ENCODE assay signal across 20 cellular contexts in genomic region chr5:125125031-125125823, GRCh38.
DNase-seq lines count a peak whose midpoint lies in the region; FAIRE-seq and TF ChIP-seq lines count a peak whose summit lies in the region.
"Had no signal": no experiment of that assay in that cellular context is flagged by ENCODE, and none has a peak within 500 bp of the region (broad histone marks: within the 10 kb centered on the region; RNA-seq: fewer than 3 reads in every experiment).

No MANE protein-coding gene starts in this region.

- H3K27me3 Mint-ChIP-seq in osteocyte (ENCODE audit: unreplicated experiment), result no peaks in the 10 kb centered on the region
- H3K27me3 Mint-ChIP-seq: activated CD4-positive, alpha-beta memory T cell treated with anti-CD3 and anti-CD28 coated beads for 36 hours; activated T-cell treated with anti-CD3 and anti-CD28 coated beads, Interleukin-2, amount 50 U/mL, for 24 hours; CD8-positive, alpha-beta memory T cell; T-helper 17 cell had no signal

- no peak for TF ChIP-seq POLR2A in endothelial cell of umbilical vein (IDR thresholded peaks at IDR 0.05; ENCODE audit: low read depth, low read length)

- CTCF ChIA-PET in endothelial cell of umbilical vein (lab: Charles Lee), result interaction anchor here (0.6 to 1.0 kb wide), 2 partner anchors 710 to 1454 kb away, joined by 3 read pairs; no protein-coding TSS in a partner anchor

- peak overlapping the region; percentile 4 for H3K27ac Mint-ChIP-seq in osteocyte (ENCODE audit: unreplicated experiment)
- H3K27ac Mint-ChIP-seq: activated CD4-positive, alpha-beta memory T cell treated with anti-CD3 and anti-CD28 coated beads for 36 hours; activated T-cell treated with anti-CD3 and anti-CD28 coated beads, Interleukin-2, amount 50 U/mL, for 24 hours; T-helper 17 cell had no signal

- H3K27ac ChIP-seq in OCI-LY1 (ENCODE audit: low read depth, low read length, poor library complexity, severe bottlenecking), result no peak overlapping the region
- no peak overlapping the region for H3K27ac ChIP-seq in endothelial cell of umbilical vein (ENCODE audit: insufficient read depth, low read depth, low read length)
- H3K27ac ChIP-seq: neutrophil, SJCRH30 had no signal

- H3K9me3 Mint-ChIP-seq in osteocyte (ENCODE audit: unreplicated experiment), result peaks cover 9% of the 10 kb centered on the region

- H2AFZ ChIP-seq in OCI-LY1 (ENCODE audit: low read length) (peak overlapping the region; percentile 96; the same call in 1 of the 2 replicates), endothelial cell of umbilical vein (ENCODE audit: low read depth, low read length) (peak overlapping the region; percentile 42)

- no peaks in the 10 kb centered on the region for H3K9me1 ChIP-seq in endothelial cell of umbilical vein (replicated peaks; ENCODE audit: control insufficient read depth, extremely low read depth, insufficient read depth, low read length)

- no peaks in the 10 kb centered on the region for H3K9me3 ChIP-seq in OCI-LY1 (ENCODE audit: low read length)
- no peaks in the 10 kb centered on the region for H3K9me3 ChIP-seq in endothelial cell of umbilical vein (replicated peaks; ENCODE audit: control insufficient read depth, insufficient read depth, low read length)
- H3K9me3 ChIP-seq: neutrophil, SJCRH30 had no signal

- H4K20me1 ChIP-seq in OCI-LY1 (ENCODE audit: insufficient read depth, low read length) (no peaks in the 10 kb centered on the region), endothelial cell of umbilical vein (replicated peaks; ENCODE audit: control insufficient read depth, extremely low read depth, insufficient read depth, low read length) (no peaks in the 10 kb centered on the region)

- H3K79me2 ChIP-seq in OCI-LY1 (ENCODE audit: insufficient read depth, low read length), result no peaks in the 10 kb centered on the region
- no peaks in the 10 kb centered on the region for H3K79me2 ChIP-seq in endothelial cell of umbilical vein (ENCODE audit: control insufficient read depth, insufficient read depth, low read length)

- H3K9ac ChIP-seq in OCI-LY1 (ENCODE audit: low read length) (no peak overlapping the region), endothelial cell of umbilical vein (replicated peaks; ENCODE audit: extremely low read depth, insufficient read depth, low read length) (no peak overlapping the region)

- H3K36me3 ChIP-seq in OCI-LY1 (ENCODE audit: insufficient read depth, low read length), result no peaks in the 10 kb centered on the region
- H3K36me3 ChIP-seq in endothelial cell of umbilical vein (ENCODE audit: control insufficient read depth in 2 of 2, extremely low read depth in 1 of 2, insufficient read depth in 2 of 2, low read length in 2 of 2), result no peaks in the 10 kb centered on the region
- H3K36me3 ChIP-seq: neutrophil, SJCRH30 had no signal

- no peaks in the 10 kb centered on the region for H3K9me2 ChIP-seq in OCI-LY1 (ENCODE audit: low read depth, low read length)

- dilution Hi-C loops in endothelial cell of umbilical vein (cut with MboI; ENCODE audit: extremely low pct_ligation_motif_present, low sequenced_read_pairs), result no loop called here

- intact Hi-C loops in endothelial cell of umbilical vein (cut with micrococcal nuclease) (no loop called here), posterior cingulate gyrus (cut with DNase I) (no loop called here)

- peaks cover 12% of the 10 kb centered on the region for H3K4me1 ChIP-seq in OCI-LY1 (ENCODE audit: insufficient read depth, low read length, severe bottlenecking)
- H3K4me1 ChIP-seq in endothelial cell of umbilical vein (ENCODE audit: control insufficient read depth, extremely low read depth, insufficient read depth, low read length), result peaks cover 3% of the 10 kb centered on the region
- H3K4me1 ChIP-seq: SJCRH30 had no signal

- H3K27me3 ChIP-seq in OCI-LY1 (ENCODE audit: insufficient read depth, low read length), result no peaks in the 10 kb centered on the region
- H3K27me3 ChIP-seq in endothelial cell of umbilical vein (ENCODE audit: control insufficient read depth in 2 of 2, insufficient read depth in 2 of 2, low read length in 2 of 2), result no peaks in the 10 kb centered on the region
- H3K27me3 ChIP-seq: neutrophil, SJCRH30 had no signal

- FAIRE-seq in endothelial cell of umbilical vein (lab: Jason Lieb, UNC), result no peak

- POLR2A ChIA-PET in endothelial cell of umbilical vein (lab: Charles Lee), result no interaction called here

- no TSS peak for BruUV-seq in endothelial cell of umbilical vein (replicated peaks; lab: Mats Ljungman, UMichigan)

- no peak overlapping the region for H3K4me3 ChIP-seq in OCI-LY1 (ENCODE audit: low read depth, low read length, poor library complexity, severe bottlenecking)
- H3K4me3 ChIP-seq in endothelial cell of umbilical vein (replicated peaks in 1 of 3; ENCODE audit: insufficient read depth in 1 of 3, low read depth in 1 of 3, low read length in 3 of 3), result no peak overlapping the region
- H3K4me3 ChIP-seq: SJCRH30 had no signal

- no peak for TF ChIP-seq CTCF in OCI-LY1 (IDR thresholded peaks at IDR 0.05; ENCODE audit: low read length)
- no peak for TF ChIP-seq CTCF in endothelial cell of umbilical vein (IDR thresholded peaks at IDR 0.05; ENCODE audit: extremely low read depth in 1 of 2, insufficient read depth in 1 of 2, low read depth in 1 of 2, low read length in 2 of 2)
- TF ChIP-seq CTCF in osteocyte (IDR thresholded peaks at IDR 0.05), result no peak
- no peak for TF ChIP-seq CTCF in GM10266 (IDR thresholded peaks at IDR 0.05; ENCODE audit: control insufficient read depth, insufficient read depth, low read depth, missing control alignments)

- H3K4me2 ChIP-seq in OCI-LY1 (ENCODE audit: low read length), result no peak overlapping the region
- H3K4me2 ChIP-seq in endothelial cell of umbilical vein (ENCODE audit: insufficient read depth, low read length), result no peak overlapping the region

- no peaks in the 10 kb centered on the region for H3F3A ChIP-seq in OCI-LY1 (ENCODE audit: insufficient read depth, low read length)

- H3K4me1 Mint-ChIP-seq in osteocyte (ENCODE audit: unreplicated experiment), result peaks cover 13% of the 10 kb centered on the region
- H3K4me1 Mint-ChIP-seq: CD8-positive, alpha-beta memory T cell; T-helper 17 cell had no signal

- no peaks in the 10 kb centered on the region for H3K36me3 Mint-ChIP-seq in osteocyte (ENCODE audit: unreplicated experiment)
- H3K36me3 Mint-ChIP-seq: activated CD4-positive, alpha-beta memory T cell treated with anti-CD3 and anti-CD28 coated beads for 36 hours; CD8-positive, alpha-beta memory T cell had no signal

- H3K4me3 Mint-ChIP-seq in osteocyte (ENCODE audit: unreplicated experiment), result no peak overlapping the region
- H3K4me3 Mint-ChIP-seq: activated CD4-positive, alpha-beta memory T cell treated with anti-CD3 and anti-CD28 coated beads for 36 hours; activated T-cell treated with anti-CD3 and anti-CD28 coated beads, Interleukin-2, amount 50 U/mL, for 24 hours; CD8-positive, alpha-beta memory T cell; T-helper 17 cell had no signal

- DNase-seq in Daoy (ENCODE audit: low read depth), result peak; percentile 9
- peak; percentile 17 for DNase-seq in endothelial cell of umbilical vein (ENCODE audit: low read depth, low spot score)
- DNase-seq in osteocyte (ENCODE audit: extremely low spot score, unreplicated experiment), result no peak
- no peak for DNase-seq in GM10266 (ENCODE audit: extremely low spot score)
- no peak for DNase-seq in NCI-H2196 (lab: John Stamatoyannopoulos, UW; ENCODE audit: unreplicated experiment)
- DNase-seq in posterior cingulate gyrus, result no peak
- DNase-seq: activated CD4-positive, alpha-beta memory T cell treated with anti-CD3 and anti-CD28 coated beads for 36 hours; activated naive CD4-positive, alpha-beta T cell treated with anti-CD3 and anti-CD28 coated beads, Interleukin-2, amount 50 U/mL, for 16 hours; activated T-cell treated with anti-CD3 and anti-CD28 coated beads, Interleukin-2, amount 50 U/mL, for 24 hours; CD8-positive, alpha-beta memory T cell; foreskin melanocyte; midbrain; NCI-H1092; NCI-H2081; NCI-H510A; retina; T-helper 17 cell had no signal

TF ChIP-seq in endothelial cell of umbilical vein, 7 proteins besides CTCF, POLR2A, EP300 and RAD21:
- TF ChIP-seq MYC (IDR thresholded peaks at IDR 0.05; ENCODE audit: low read depth, low read length) (no peak), JUN (IDR thresholded peaks at IDR 0.05; ENCODE audit: borderline replicate concordance, insufficient read depth, insufficient read length, low read depth) (no peak), GATA2 (IDR thresholded peaks at IDR 0.05; ENCODE audit: insufficient read depth, insufficient read length, low read depth, low read length) (no peak)

Comparison
In these comparisons a context has a peak if more than half of its experiments do, and no peak if none do; other contexts are left out.
1. DNase-seq: peak in Daoy (single experiment) and endothelial cell of umbilical vein (single experiment); none in osteocyte (single experiment), GM10266 (single experiment), NCI-H2196 (single experiment) and posterior cingulate gyrus (0 of 10).